Comparison of ENCODE assay signal across 13 cellular contexts in the genomic region with DNA sequence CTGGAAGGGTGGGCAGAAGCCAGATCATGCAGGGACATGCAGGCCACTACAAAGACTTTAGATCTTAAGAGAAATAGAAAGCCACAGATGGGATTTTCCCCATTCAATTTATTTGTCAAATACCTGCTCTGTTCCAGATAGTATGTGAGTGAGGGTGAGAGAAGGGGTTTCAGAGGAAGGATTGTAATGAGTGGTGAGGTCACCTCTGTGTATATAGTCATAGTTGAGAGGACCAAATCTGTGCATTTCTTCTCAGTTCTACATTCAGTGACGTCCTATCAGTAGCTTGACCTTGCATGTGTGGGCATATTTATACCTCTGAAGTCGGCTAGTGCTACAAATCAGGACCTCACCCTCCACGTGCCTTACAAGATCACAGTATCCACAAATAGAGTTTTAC.
"Had no signal": no experiment of that assay in that cellular context is flagged by ENCODE, and none has a peak within 500 bp of the region (broad histone marks: within the 10 kb centered on the region; RNA-seq: fewer than 3 reads in every experiment).

No MANE protein-coding gene starts in this region.

- H3K36me3 ChIP-seq: ascending aorta, tibial nerve, vagina had no signal

- H3K27ac Mint-ChIP-seq: activated naive CD8-positive, alpha-beta T cell treated with anti-CD3 and anti-CD28 coated beads, Interleukin-2, amount 50 U/mL, for 24 hours had no signal

- ATAC-seq: activated CD4-positive, CD25-positive, alpha-beta regulatory T cell treated with anti-CD3 and anti-CD28 coated beads, Interleukin-2, amount 50 U/mL, for 24 hours; activated naive CD8-positive, alpha-beta T cell treated with anti-CD3 and anti-CD28 coated beads, Interleukin-2, amount 50 U/mL, for 24 hours had no signal

- H3K27me3 ChIP-seq: ascending aorta, vagina had no signal

- H3K4me3 ChIP-seq: ascending aorta, dorsolateral prefrontal cortex, tibial nerve, vagina had no signal

- H3K4me3 Mint-ChIP-seq: activated naive CD8-positive, alpha-beta T cell treated with anti-CD3 and anti-CD28 coated beads, Interleukin-2, amount 50 U/mL, for 24 hours had no signal

- H3K9me3 Mint-ChIP-seq: activated naive CD8-positive, alpha-beta T cell treated with anti-CD3 and anti-CD28 coated beads, Interleukin-2, amount 50 U/mL, for 24 hours had no signal

- H3K9me3 ChIP-seq: ascending aorta, tibial nerve, vagina had no signal

- H3K4me1 Mint-ChIP-seq: activated naive CD8-positive, alpha-beta T cell treated with anti-CD3 and anti-CD28 coated beads, Interleukin-2, amount 50 U/mL, for 24 hours had no signal

- H3K27ac ChIP-seq: ascending aorta, dorsolateral prefrontal cortex, tibial nerve, vagina had no signal

- DNase-seq: activated CD4-positive, alpha-beta T cell treated with anti-CD3 and anti-CD28 coated beads, Interleukin-2, amount 50 U/mL, for 48 hours; activated CD8-positive, alpha-beta memory T cell treated with anti-CD3 and anti-CD28 coated beads, Interleukin-2, amount 50 U/mL, for 48 hours; activated naive CD8-positive, alpha-beta T cell treated with anti-CD3 and anti-CD28 coated beads, Interleukin-2, amount 50 U/mL, for 24 hours; dorsolateral prefrontal cortex; hippocampal formation; kidney glomerular epithelial cell; mesendoderm; stimulated activated CD4-positive, alpha-beta T cell treated with anti-CD3 and anti-CD28 coated beads, Interleukin-15, amount 100 ng/mL, for 24 hours; stimulated activated CD4-positive, alpha-beta T cell treated with anti-CD3 and anti-CD28 coated beads, Interleukin-4, amount 100 ng/mL, for 24 hours had no signal

- H3K4me1 ChIP-seq: ascending aorta, tibial nerve, vagina had no signal
